Comparison of ENCODE assay signal across 14 cellular contexts in genomic region chr18:9609190-9609589, GRCh38. TPM values are rescaled to one million over a fixed set of nuclear protein-coding genes. Genes with fewer than 3 reads are reported as not detected.
DNase-seq lines count a peak whose midpoint lies in the region; ATAC-seq and TF ChIP-seq lines count a peak whose summit lies in the region.
"Had no signal": no experiment of that assay in that cellular context is flagged by ENCODE, and none has a peak within 500 bp of the region (broad histone marks: within the 10 kb centered on the region; RNA-seq: fewer than 3 reads in every experiment).

No MANE protein-coding gene starts in this region.

- H3K9ac ChIP-seq in PC-3 (ENCODE audit: low read length) (no peak overlapping the region; the same call in 1 of the 2 replicates), endodermal cell (ENCODE audit: extremely low read depth, low read length, poor library complexity, severe bottlenecking) (no peak overlapping the region), colonic mucosa (ENCODE audit: low read depth in 2 of 2, low read length in 2 of 2) (no peak overlapping the region)

- H4K20me1 ChIP-seq in PC-3 (ENCODE audit: low read length) (peaks cover 59% of the 10 kb centered on the region), osteoblast (ENCODE audit: insufficient read depth, low read length) (peaks cover 68% of the 10 kb centered on the region)

- H3K27me3 ChIP-seq in PC-3 (ENCODE audit: low read length) (no peaks in the 10 kb centered on the region), endodermal cell (ENCODE audit: control insufficient read depth, insufficient read depth, low read length, poor library complexity, severe bottlenecking) (no peaks in the 10 kb centered on the region), osteoblast (ENCODE audit: insufficient read depth, low read length) (no peaks in the 10 kb centered on the region), testis (no peaks in the 10 kb centered on the region), colonic mucosa (no peaks in the 10 kb centered on the region)

- H3K27me3 Mint-ChIP-seq in Calu3 (ENCODE audit: unreplicated experiment) (no peaks in the 10 kb centered on the region), endodermal cell (ENCODE audit: insufficient read depth) (no peaks in the 10 kb centered on the region)
- H3K27me3 Mint-ChIP-seq: activated CD4-positive, alpha-beta memory T cell treated with anti-CD3 and anti-CD28 coated beads, Interleukin-2, amount 10 ng/mL, durations not matched to agents 7 days and 5 days; CD4-positive, CD25-positive, alpha-beta regulatory T cell had no signal

- H3K27ac Mint-ChIP-seq in Calu3 (ENCODE audit: unreplicated experiment) (peak overlapping the region; percentile 78), endodermal cell (peak overlapping the region; percentile 2)
- H3K27ac Mint-ChIP-seq: activated CD4-positive, alpha-beta memory T cell treated with anti-CD3 and anti-CD28 coated beads, Interleukin-2, amount 10 ng/mL, durations not matched to agents 7 days and 5 days had no signal

- POLR2A ChIA-PET in PC-3 (lab: Charles Lee; ENCODE audit: unreplicated experiment) = interaction anchor here (0.7 kb wide), 2 partner anchors 41 to 219 kb away, joined by 3 to 4 read pairs; no protein-coding TSS in a partner anchor

- H3K9me3 Mint-ChIP-seq in Calu3 (ENCODE audit: low read depth, unreplicated experiment) = no peaks in the 10 kb centered on the region
- peaks cover 5% of the 10 kb centered on the region for H3K9me3 Mint-ChIP-seq in endodermal cell
- H3K9me3 Mint-ChIP-seq: activated CD4-positive, alpha-beta memory T cell treated with anti-CD3 and anti-CD28 coated beads, Interleukin-2, amount 10 ng/mL, durations not matched to agents 7 days and 5 days had no signal

- peaks cover 11% of the 10 kb centered on the region for H3F3A ChIP-seq in PC-3 (ENCODE audit: low read length, unreplicated experiment)

- H3K9me3 ChIP-seq in PC-3 (ENCODE audit: low read length) (no peaks in the 10 kb centered on the region), endodermal cell (ENCODE audit: control insufficient read depth, low read length) (no peaks in the 10 kb centered on the region), osteoblast (ENCODE audit: low read depth, low read length) (no peaks in the 10 kb centered on the region), testis (no peaks in the 10 kb centered on the region), colonic mucosa (no peaks in the 10 kb centered on the region)

- H3K4me3 ChIP-seq in PC-3 (ENCODE audit: low read length) = peak overlapping the region; percentile 34
- no peak overlapping the region for H3K4me3 ChIP-seq in endodermal cell (ENCODE audit: low read length)
- no peak overlapping the region for H3K4me3 ChIP-seq in osteoblast (ENCODE audit: insufficient read depth, low read length)
- H3K4me3 ChIP-seq in testis = no peak overlapping the region
- H3K4me3 ChIP-seq in colonic mucosa = no peak overlapping the region

- H3K4me1 ChIP-seq in PC-3 (ENCODE audit: insufficient read depth, low read length) (peaks cover 45% of the 10 kb centered on the region), endodermal cell (ENCODE audit: control insufficient read depth, insufficient read depth, low read length) (no peaks in the 10 kb centered on the region), osteoblast (ENCODE audit: insufficient read depth, low read length) (peaks cover 33% of the 10 kb centered on the region), testis (peaks cover 7% of the 10 kb centered on the region), colonic mucosa (peaks cover 18% of the 10 kb centered on the region)

- peak overlapping the region; percentile 66 for H3K4me2 ChIP-seq in PC-3 (ENCODE audit: low read length)
- H3K4me2 ChIP-seq in osteoblast (ENCODE audit: insufficient read depth, low read length) = no peak overlapping the region

- ATAC-seq in PC-3 (0 out of 2 replicates have a peak, but pooled peaks have one; percentile 1), GM21528 (IDR thresholded peaks at IDR 0.05; ENCODE audit: low FRiP score, unreplicated experiment) (no peak)

- H3K27ac ChIP-seq in PC-3 (ENCODE audit: low read length) (peak overlapping the region; percentile 42), endodermal cell (ENCODE audit: low read depth, low read length) (no peak overlapping the region), osteoblast (ENCODE audit: low read depth, low read length) (peak overlapping the region; percentile 13), testis (no peak overlapping the region), colonic mucosa (no peak overlapping the region)

- H3K4me3 Mint-ChIP-seq in Calu3 (ENCODE audit: low read depth, unreplicated experiment) = peak overlapping the region; percentile 42
- no peak overlapping the region for H3K4me3 Mint-ChIP-seq in endodermal cell
- H3K4me3 Mint-ChIP-seq: activated CD4-positive, alpha-beta memory T cell treated with anti-CD3 and anti-CD28 coated beads, Interleukin-2, amount 10 ng/mL, durations not matched to agents 7 days and 5 days had no signal

- TF ChIP-seq CTCF in Calu3 (IDR thresholded peaks at IDR 0.05; ENCODE audit: unreplicated experiment) (no peak), PC-3 (conservative IDR thresholded peaks at IDR 0.05; ENCODE audit: low read depth, low read length) (no peak), endodermal cell (conservative IDR thresholded peaks at IDR 0.05) (no peak), osteoblast (IDR thresholded peaks at IDR 0.05; ENCODE audit: extremely low read depth, low read depth, low read length) (no peak), testis (IDR thresholded peaks at IDR 0.05) (no peak), colonic mucosa (IDR thresholded peaks at IDR 0.05) (no peak)

- H3K4me1 Mint-ChIP-seq in Calu3 (ENCODE audit: low read depth, unreplicated experiment) = peaks cover 46% of the 10 kb centered on the region
- peaks cover 34% of the 10 kb centered on the region for H3K4me1 Mint-ChIP-seq in endodermal cell

- H3K79me2 ChIP-seq in PC-3 (ENCODE audit: low read length) (peaks cover 98% of the 10 kb centered on the region), osteoblast (ENCODE audit: insufficient read depth, low read length) (peaks cover 96% of the 10 kb centered on the region)

- H2AFZ ChIP-seq in PC-3 (ENCODE audit: low read length) = no peak overlapping the region
- H2AFZ ChIP-seq in osteoblast (ENCODE audit: low read length) = no peak overlapping the region

- intact Hi-C loops in Calu3 (cut with micrococcal nuclease; ENCODE audit: unreplicated experiment) = no loop called here
- intact Hi-C loops in PC-3 (cut with micrococcal nuclease) = no loop called here
- intact Hi-C loops in testis (cut with DNase I; ENCODE audit: low total_unique reads) = no loop called here
- intact Hi-C loops in colonic mucosa (cut with DNase I) = no loop called here

- WGBS in endodermal cell (ENCODE audit: insufficient coverage in 1 of 2, insufficient read length in 1 of 2), 2 experiments = 84 to 100% methylated on average over 4 to 7 of the region's 7 CpGs
- 81 to 95% methylated on average over 7 of the region's 7 CpGs for WGBS in testis, 2 donors

- peaks cover 20% of the 10 kb centered on the region for H3K36me3 ChIP-seq in PC-3 (ENCODE audit: low read depth, low read length)
- H3K36me3 ChIP-seq in endodermal cell (ENCODE audit: control insufficient read depth, insufficient read depth, low read length) = peaks cover 23% of the 10 kb centered on the region
- H3K36me3 ChIP-seq in osteoblast (ENCODE audit: insufficient read depth, low read length) = peaks cover 10% of the 10 kb centered on the region
- H3K36me3 ChIP-seq in testis (ENCODE audit: low read depth, missing control alignments) = peaks cover 4% of the 10 kb centered on the region
- no peaks in the 10 kb centered on the region for H3K36me3 ChIP-seq in colonic mucosa

- no peak for DNase-seq in Calu3
- DNase-seq in PC-3 = peak; percentile 28
- no peak for DNase-seq in endodermal cell
- no peak for DNase-seq in osteoblast (ENCODE audit: insufficient read length, low spot score, missing footprints)
- no peak for DNase-seq in testis
- no peak for DNase-seq in COLO668 (lab: John Stamatoyannopoulos, UW; ENCODE audit: unreplicated experiment)
- DNase-seq in colonic mucosa = no peak
- DNase-seq: activated CD4-positive, alpha-beta memory T cell treated with anti-CD3 and anti-CD28 coated beads, Interleukin-2, amount 10 ng/mL, durations not matched to agents 7 days and 5 days; activated naive CD4-positive, alpha-beta T cell treated with anti-CD3 and anti-CD28 coated beads, Interleukin-2, amount 50 U/mL, for 16 hours; CD4-positive, CD25-positive, alpha-beta regulatory T cell; Karpas-422; NCI-H1105; T-helper 1 cell had no signal

- TF ChIP-seq POLR2A in testis (IDR thresholded peaks at IDR 0.05) = no peak

- BruUV-seq in Calu3 (replicated peaks; lab: Mats Ljungman, UMichigan) = no TSS peak
- BruUV-seq in PC-3 (replicated peaks; lab: Mats Ljungman, UMichigan) = no TSS peak

- CTCF ChIA-PET in Calu3 (lab: Charles Lee) (interaction anchor here (0.8 to 2.0 kb wide), 4 partner anchors 10 to 75 kb away, joined by 3 to 8 read pairs (median 4); no protein-coding TSS in a partner anchor), PC-3 (lab: Charles Lee) (interaction anchor here (0.6 to 2.0 kb wide), 4 partner anchors 34 to 75 kb away, joined by 3 to 9 read pairs (median 4); no protein-coding TSS in a partner anchor)

- H3K36me3 Mint-ChIP-seq in Calu3 (ENCODE audit: insufficient read depth, unreplicated experiment) (peaks cover 47% of the 10 kb centered on the region), endodermal cell (ENCODE audit: low read depth) (peaks cover 32% of the 10 kb centered on the region)

- H3K9me2 ChIP-seq in PC-3 (replicated peaks; ENCODE audit: low read length) = no peaks in the 10 kb centered on the region

RNA-seq across cellular contexts. Expression of gene PPP4R1, which starts 5.2 kb away (rescaled TPM):
- total RNA-seq in Calu3 (2022) (110 and 115 TPM in 2 replicates), PC-3 (2014; rRNA removed) (154 and 185 TPM in 2 replicates), endodermal cell (100 to 1,000 TPM in 1 of 2 donors, 10 to 100 TPM in 1; 85.8 to 116 TPM), osteoblast (138 and 143 TPM in 2 replicates), testis (100 to 1,000 TPM in 1 of 2 donors, 10 to 100 TPM in 1; 91.8 to 136 TPM), colonic mucosa (10 to 100 TPM; 52.5 to 77.5 TPM)
- 84.2 TPM for polyA plus RNA-seq in endodermal cell (2013, experiment 1 of 2)
- 85.3 TPM for polyA plus RNA-seq in endodermal cell (2013, experiment 2 of 2)
- 128 TPM for polyA plus RNA-seq in testis (ENCODE audit: insufficient read depth, low read depth, low replicate concordance)

Comparison
In these comparisons a context has a peak if more than half of its experiments do, and no peak if none do; other contexts are left out.
1. H3K27ac ChIP-seq: peak in PC-3 (single experiment) and osteoblast (single experiment); none in endodermal cell (single experiment), testis (0 of 2) and colonic mucosa (single experiment).